19 cellular contexts compared by ENCODE assay signal in genomic region chrX:118763489-118763888, GRCh38. TPM values are rescaled to one million over a fixed set of nuclear protein-coding genes. Genes with fewer than 3 reads are reported as not detected.
DNase-seq lines count a peak whose midpoint lies in the region; ATAC-seq, FAIRE-seq and TF ChIP-seq lines count a peak whose summit lies in the region.
"Had no signal": no experiment of that assay in that cellular context is flagged by ENCODE, and none has a peak within 500 bp of the region (broad histone marks: within the 10 kb centered on the region; RNA-seq: fewer than 3 reads in every experiment).

No MANE protein-coding gene starts in this region.

- H2AFZ ChIP-seq in K562 (ENCODE audit: low read depth, low read length), result no peak overlapping the region

- no peak overlapping the region for H3K27ac ChIP-seq in A549
- no peak overlapping the region for H3K27ac ChIP-seq in K562 (ENCODE audit: extremely low read depth, low read depth, low read length)

- ATAC-seq in A549 (no peak), K562 (no peak), GM18520 (IDR thresholded peaks at IDR 0.05; ENCODE audit: unreplicated experiment) (no peak), GM19023 (IDR thresholded peaks at IDR 0.05; ENCODE audit: unreplicated experiment) (no peak)

- no peaks in the 10 kb centered on the region for H3K79me2 ChIP-seq in K562 (ENCODE audit: control insufficient read depth, insufficient read depth, low read length)

- POLR2A ChIA-PET in A549 (lab: Yijun Ruan, JAX) (no interaction called here), K562 (lab: Yijun Ruan, JAX) (no interaction called here)

- no peak overlapping the region for H3K4me3 ChIP-seq in A549
- H3K4me3 ChIP-seq in K562, result no peak overlapping the region

- H3K27me3 ChIP-seq in K562 (ENCODE audit: control insufficient read depth in 2 of 2, insufficient read depth in 2 of 2, low read length in 2 of 2), result no peaks in the 10 kb centered on the region

- WGBS in A549 (ENCODE audit: missing lambda C conversion rate), result 94% methylated on average over 1 of the region's 1 CpG
- 100% methylated on average over 1 of the region's 1 CpG for WGBS in K562 (ENCODE audit: insufficient coverage, low coverage, missing lambda C conversion rate)

- no peaks in the 10 kb centered on the region for H3K9me3 ChIP-seq in A549
- H3K9me3 ChIP-seq in K562 (replicated peaks; ENCODE audit: control insufficient read depth, insufficient read depth, low read depth, low read length), result no peaks in the 10 kb centered on the region

- H3K9me1 ChIP-seq in K562 (ENCODE audit: control insufficient read depth, insufficient read depth, low read length), result no peaks in the 10 kb centered on the region

- BruUV-seq in K562 (replicated peaks; lab: Mats Ljungman, UMichigan), result no TSS peak

- H3K4me1 ChIP-seq in A549 (no peaks in the 10 kb centered on the region), K562 (replicated peaks in 1 of 2; ENCODE audit: control insufficient read depth in 2 of 2, insufficient read depth in 2 of 2, low read length in 2 of 2) (no peaks in the 10 kb centered on the region)

- CTCF ChIA-PET in A549 (lab: Yijun Ruan, JAX), result interaction anchor here (0.7 kb wide), 1 partner anchor 117 kb away, joined by 5 read pairs; no protein-coding TSS in a partner anchor
- CTCF ChIA-PET in K562 (lab: Yijun Ruan, JAX; ENCODE audit: low intra/inter-chr PET ratio), result no interaction called here

- no peak overlapping the region for H3K4me2 ChIP-seq in A549
- H3K4me2 ChIP-seq in K562 (ENCODE audit: insufficient read depth, low read length), result no peak overlapping the region

- no peaks in the 10 kb centered on the region for H4K20me1 ChIP-seq in K562 (replicated peaks; ENCODE audit: control insufficient read depth, insufficient read depth, low read length)

- no peak for TF ChIP-seq CTCF in A549 (IDR thresholded peaks at IDR 0.05)
- TF ChIP-seq CTCF in K562 (IDR thresholded peaks at IDR 0.05 in 2 of 3, conservative IDR thresholded peaks at IDR 0.05 in 1 of 3; ENCODE audit: insufficient read depth in 2 of 3, low read depth in 1 of 3, low read length in 3 of 3), result no peak
- no peak for TF ChIP-seq CTCF in GM20000 (IDR thresholded peaks at IDR 0.05; ENCODE audit: extremely low read depth, missing control alignments)

- no peak for TF ChIP-seq EP300 in A549 (IDR thresholded peaks at IDR 0.05)
- no peak for TF ChIP-seq EP300 in K562 (IDR thresholded peaks at IDR 0.05; ENCODE audit: low read length)

- in situ Hi-C loops in K562 (cut with MboI), result no loop called here

- FAIRE-seq in A549 (lab: Jason Lieb, UNC), result peak; percentile 39
- no peak for FAIRE-seq in K562 (lab: Jason Lieb, UNC)
- FAIRE-seq in islet of Langerhans (lab: Jason Lieb, UNC), result peak; percentile 81
- FAIRE-seq: GM12891, GM18507, GM19239 had no signal

- intact Hi-C loops in K562 (cut with micrococcal nuclease), result no loop called here

- TF ChIP-seq RAD21 in A549 (conservative IDR thresholded peaks at IDR 0.05 in 1 of 2, IDR thresholded peaks at IDR 0.05 in 1 of 2) (no peak), K562 (CRISPR knock-in tag; conservative IDR thresholded peaks at IDR 0.05 in 1 of 2, IDR thresholded peaks at IDR 0.05 in 1 of 2) (no peak)

- no peaks in the 10 kb centered on the region for H3K36me3 ChIP-seq in K562 (ENCODE audit: control insufficient read depth, insufficient read depth, low read length)

- DNase-seq in A549 (ENCODE audit: low read depth in 1 of 2, low spot score in 1 of 2) (no peak), K562 (ENCODE audit: extremely low read depth in 1 of 4, low spot score in 3 of 4) (no peak), GM20000 (ENCODE audit: low spot score) (no peak)
- DNase-seq: 8988T; C1 segment of cervical spinal cord; Calu3; CD4-positive, alpha-beta memory T cell; COR-L47; DMS53; DMS79 treated with DMSO at 0.1 percent for 48 hours; GF-D8; GOT3; HCEC 1CT had no signal

- H3K9ac ChIP-seq in K562 (ENCODE audit: insufficient read depth in 1 of 2, low read depth in 2 of 2, low read length in 2 of 2), result no peak overlapping the region

- TF ChIP-seq POLR2A in A549 (IDR thresholded peaks at IDR 0.05; ENCODE audit: low read length), result no peak
- no peak for TF ChIP-seq POLR2A in K562 (conservative IDR thresholded peaks at IDR 0.05)

TF ChIP-seq in A549, 52 proteins besides CTCF, POLR2A, EP300 and RAD21 (continues in another document):
- TF ChIP-seq ZFP36 (IDR thresholded peaks at IDR 0.05; ENCODE audit: borderline replicate concordance, partially characterized antibody) (peak; percentile 48), EHMT2 (IDR thresholded peaks at IDR 0.05; ENCODE audit: low read depth) (no peak)
- TF ChIP-seq, protein P1, sequence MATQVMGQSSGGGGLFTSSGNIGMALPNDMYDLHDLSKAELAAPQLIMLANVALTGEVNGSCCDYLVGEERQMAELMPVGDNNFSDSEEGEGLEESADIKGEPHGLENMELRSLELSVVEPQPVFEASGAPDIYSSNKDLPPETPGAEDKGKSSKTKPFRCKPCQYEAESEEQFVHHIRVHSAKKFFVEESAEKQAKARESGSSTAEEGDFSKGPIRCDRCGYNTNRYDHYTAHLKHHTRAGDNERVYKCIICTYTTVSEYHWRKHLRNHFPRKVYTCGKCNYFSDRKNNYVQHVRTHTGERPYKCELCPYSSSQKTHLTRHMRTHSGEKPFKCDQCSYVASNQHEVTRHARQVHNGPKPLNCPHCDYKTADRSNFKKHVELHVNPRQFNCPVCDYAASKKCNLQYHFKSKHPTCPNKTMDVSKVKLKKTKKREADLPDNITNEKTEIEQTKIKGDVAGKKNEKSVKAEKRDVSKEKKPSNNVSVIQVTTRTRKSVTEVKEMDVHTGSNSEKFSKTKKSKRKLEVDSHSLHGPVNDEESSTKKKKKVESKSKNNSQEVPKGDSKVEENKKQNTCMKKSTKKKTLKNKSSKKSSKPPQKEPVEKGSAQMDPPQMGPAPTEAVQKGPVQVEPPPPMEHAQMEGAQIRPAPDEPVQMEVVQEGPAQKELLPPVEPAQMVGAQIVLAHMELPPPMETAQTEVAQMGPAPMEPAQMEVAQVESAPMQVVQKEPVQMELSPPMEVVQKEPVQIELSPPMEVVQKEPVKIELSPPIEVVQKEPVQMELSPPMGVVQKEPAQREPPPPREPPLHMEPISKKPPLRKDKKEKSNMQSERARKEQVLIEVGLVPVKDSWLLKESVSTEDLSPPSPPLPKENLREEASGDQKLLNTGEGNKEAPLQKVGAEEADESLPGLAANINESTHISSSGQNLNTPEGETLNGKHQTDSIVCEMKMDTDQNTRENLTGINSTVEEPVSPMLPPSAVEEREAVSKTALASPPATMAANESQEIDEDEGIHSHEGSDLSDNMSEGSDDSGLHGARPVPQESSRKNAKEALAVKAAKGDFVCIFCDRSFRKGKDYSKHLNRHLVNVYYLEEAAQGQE (IDR thresholded peaks at IDR 0.05), result no peak

TF ChIP-seq in K562, 482 proteins besides CTCF, POLR2A, EP300 and RAD21 (continues in another document):
- no peak for TF ChIP-seq ZSCAN32 (CRISPR knock-in tag; IDR thresholded peaks at IDR 0.05)
- TF ChIP-seq SMARCA4 (IDR thresholded peaks at IDR 0.05), result no peak
- no peak for TF ChIP-seq ZNF57 (CRISPR knock-in tag; IDR thresholded peaks at IDR 0.05)
- peak; percentile 65 for TF ChIP-seq ADNP (tag; IDR thresholded peaks at IDR 0.05)
- no peak for TF ChIP-seq CHAMP1 (IDR thresholded peaks at IDR 0.05)
- TF ChIP-seq CBX2 (IDR thresholded peaks at IDR 0.05; ENCODE audit: insufficient read depth, low read length, poor library complexity, severe bottlenecking), result no peak
- peak; percentile 84 for TF ChIP-seq BCOR (IDR thresholded peaks at IDR 0.05)

RNA-seq across cellular contexts. Expression of gene IL13RA1, which starts 36.1 kb away (rescaled TPM):
- polyA plus RNA-seq in A549 (2011; rRNA removed) (82.4 and 86.8 TPM in 2 replicates), A549 (2017; fragmentation: RNase III; extraction: RNeasy Plus Mini Kit Qiagen cat#74134 plus additional on column Dnase treatment) (47.3 to 54.5 TPM (median 51.1 TPM) in 3 replicates), K562 (2011; rRNA removed) (9.5 and 14.0 TPM in 2 replicates), K562 (2014; fragmentation: Illumina TruSeq; extraction: Trizol) (12.1 and 14.9 TPM in 2 replicates), K562 (2014; fragmentation: Nextera tagmentation; extraction: Ambion mirVana) (1 to 10 TPM; 2.9 to 3.4 TPM), K562 (2014; rRNA removed) (8.4 and 9.0 TPM in 2 replicates)
- 17.8 and 21.4 TPM in 2 replicates for polyA plus RNA-seq in A549 (2012; cell fraction: cytosol; rRNA removed)
- polyA plus RNA-seq in A549 (2012; cell fraction: nucleus; rRNA removed), result 7.5 and 10.0 TPM in 2 replicates
- polyA minus RNA-seq in A549 (2011; rRNA and poly(A)+ RNA removed), result 26.0 and 29.9 TPM in 2 replicates
- 6.1 and 14.7 TPM in 2 replicates for total RNA-seq in K562 (2011; cell fraction: chromatin; rRNA removed; ENCODE audit: low replicate concordance)
- total RNA-seq in K562 (2011; cell fraction: nucleolus; rRNA removed), result 5.0 and 5.3 TPM in 2 replicates
- total RNA-seq in K562 (2011; cell fraction: nucleoplasm; rRNA removed), result 8.2 and 12.4 TPM in 2 replicates
- total RNA-seq in K562 (2014; rRNA removed) (7.3 and 8.0 TPM in 2 replicates), K562 (2014; rRNA removed; fragmentation: Illumina TruSeq; extraction: Trizol) (13.4 and 14.0 TPM in 2 replicates), K562 (2015; rRNA removed; fragmentation: Illumina TruSeq; extraction: Trizol) (21.0 and 22.9 TPM in 2 replicates), K562 (2021) (10.7 and 12.2 TPM in 2 replicates)
- 3.0 and 5.3 TPM in 2 replicates for polyA plus RNA-seq in K562 (2011; cell fraction: cytosol; rRNA removed)
- 2.4 and 2.8 TPM in 2 replicates for polyA plus RNA-seq in K562 (2011; cell fraction: nucleus; rRNA removed)
- polyA plus RNA-seq in K562 (2012), result 13.9 and 21.2 TPM in 2 replicates
- polyA minus RNA-seq in K562 (2011; rRNA and poly(A)+ RNA removed), result 12.0 and 12.2 TPM in 2 replicates
- 2.9 and 5.2 TPM in 2 replicates for polyA minus RNA-seq in K562 (2011; cell fraction: cytosol; rRNA and poly(A)+ RNA removed)
- 1.8 and 2.3 TPM in 2 replicates for polyA minus RNA-seq in K562 (2011; cell fraction: nucleus; rRNA and poly(A)+ RNA removed)

Comparison
In these comparisons a context has a peak if more than half of its experiments do, and no peak if none do; other contexts are left out.
1. Of the 35 proteins assayed by ChIP-seq in both K562 and A549: peak only in K562: none; only in A549: HDAC2 and KDM1A; in both: ZFP36; in neither: 32.